ENCODE assay signal across 16 cellular contexts in the genomic region with DNA sequence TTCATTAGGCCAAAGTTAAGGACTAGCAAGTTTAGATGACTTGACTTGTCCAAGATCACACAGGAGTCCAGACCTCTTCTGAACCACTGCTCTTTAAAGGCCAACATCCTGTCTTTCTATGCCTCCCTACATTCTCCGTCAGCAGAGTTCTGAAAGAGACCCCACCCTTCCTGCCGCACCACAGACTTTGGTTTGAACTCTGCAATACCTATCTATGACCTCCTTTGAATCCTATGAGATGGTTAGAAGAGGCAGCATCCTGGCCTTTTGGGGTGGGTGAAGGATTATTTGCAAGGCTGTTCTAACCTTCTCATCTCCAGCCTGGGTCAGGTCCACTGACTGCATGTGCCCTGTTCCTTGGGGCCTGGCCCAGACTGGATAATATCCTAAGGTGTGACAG. TPM values are rescaled to one million over a fixed set of nuclear protein-coding genes. Genes with fewer than 3 reads are reported as not detected.
DNase-seq lines count a peak whose midpoint lies in the region; ATAC-seq lines count a peak whose summit lies in the region.
"Had no signal": no experiment of that assay in that cellular context is flagged by ENCODE, and none has a peak within 500 bp of the region (broad histone marks: within the 10 kb centered on the region; RNA-seq: fewer than 3 reads in every experiment).

No MANE protein-coding gene starts in this region.

- H3K9me3 Mint-ChIP-seq in activated naive CD8-positive, alpha-beta T cell treated with anti-CD3 and anti-CD28 coated beads for 36 hours = no peaks in the 10 kb centered on the region
- no peaks in the 10 kb centered on the region for H3K9me3 Mint-ChIP-seq in stimulated activated effector memory CD8-positive, alpha-beta T cell treated with anti-CD3 and anti-CD28 coated beads, Interleukin-12 subunit alpha, Interleukin-12 subunit beta, amount 100 ng/mL, for 72 hours
- H3K9me3 Mint-ChIP-seq: nephron had no signal

- peak; percentile 35 for DNase-seq in activated T-cell treated with anti-CD3 and anti-CD28 coated beads for 1 hour (ENCODE audit: low read depth)
- no peak for DNase-seq in activated T-cell treated with anti-CD3 and anti-CD28 coated beads, Interleukin-2, amount 50 U/mL, for 48 hours
- peak; percentile 50 for DNase-seq in activated CD4-positive, alpha-beta T cell treated with anti-CD3 and anti-CD28 coated beads, Interleukin-2, amount 50 U/mL, for 1 hour
- no peak for DNase-seq in activated naive CD8-positive, alpha-beta T cell treated with anti-CD3 and anti-CD28 coated beads for 36 hours
- peak in 1 of 2 donors; percentile 48 for DNase-seq in stimulated activated effector memory CD8-positive, alpha-beta T cell treated with anti-CD3 and anti-CD28 coated beads, Interleukin-12 subunit alpha, Interleukin-12 subunit beta, amount 100 ng/mL, for 72 hours (ENCODE audit: low spot score in 2 of 2)
- no peak for DNase-seq in NCI-H526 (lab: John Stamatoyannopoulos, UW)
- DNase-seq in left ventricle myocardium superior = no peak
- no peak for DNase-seq in left lobe of liver (ENCODE audit: low spot score)
- DNase-seq: ACHN, erythroblast, HCEC 1CT, NCI-H1436 treated with DMSO at 0.1 percent for 48 hours, NCI-H446 treated with DMSO at 0.1 percent for 48 hours, spleen, stomach had no signal

- ATAC-seq in stimulated activated effector memory CD8-positive, alpha-beta T cell treated with anti-CD3 and anti-CD28 coated beads, Interleukin-12 subunit alpha, Interleukin-12 subunit beta, amount 100 ng/mL, for 72 hours = no peak
- ATAC-seq in left ventricle myocardium superior (no peak), left lobe of liver (no peak)

- no peak overlapping the region for H3K4me3 Mint-ChIP-seq in activated naive CD8-positive, alpha-beta T cell treated with anti-CD3 and anti-CD28 coated beads for 36 hours
- H3K4me3 Mint-ChIP-seq in stimulated activated effector memory CD8-positive, alpha-beta T cell treated with anti-CD3 and anti-CD28 coated beads, Interleukin-12 subunit alpha, Interleukin-12 subunit beta, amount 100 ng/mL, for 72 hours = no peak overlapping the region

- no peaks in the 10 kb centered on the region for H3K27me3 Mint-ChIP-seq in activated naive CD8-positive, alpha-beta T cell treated with anti-CD3 and anti-CD28 coated beads for 36 hours

- H3K36me3 Mint-ChIP-seq in activated naive CD8-positive, alpha-beta T cell treated with anti-CD3 and anti-CD28 coated beads for 36 hours = peaks cover 46% of the 10 kb centered on the region
- H3K36me3 Mint-ChIP-seq in stimulated activated effector memory CD8-positive, alpha-beta T cell treated with anti-CD3 and anti-CD28 coated beads, Interleukin-12 subunit alpha, Interleukin-12 subunit beta, amount 100 ng/mL, for 72 hours = peaks cover 45% of the 10 kb centered on the region

- peak overlapping the region; percentile 76 for H3K27ac Mint-ChIP-seq in activated naive CD8-positive, alpha-beta T cell treated with anti-CD3 and anti-CD28 coated beads for 36 hours
- H3K27ac Mint-ChIP-seq in stimulated activated effector memory CD8-positive, alpha-beta T cell treated with anti-CD3 and anti-CD28 coated beads, Interleukin-12 subunit alpha, Interleukin-12 subunit beta, amount 100 ng/mL, for 72 hours = peak overlapping the region; percentile 92
- H3K27ac Mint-ChIP-seq: nephron had no signal

- intact Hi-C loops in left ventricle myocardium superior (cut with micrococcal nuclease) = no loop called here

- peaks cover 62% of the 10 kb centered on the region for H3K4me1 Mint-ChIP-seq in activated naive CD8-positive, alpha-beta T cell treated with anti-CD3 and anti-CD28 coated beads for 36 hours
- H3K4me1 Mint-ChIP-seq in stimulated activated effector memory CD8-positive, alpha-beta T cell treated with anti-CD3 and anti-CD28 coated beads, Interleukin-12 subunit alpha, Interleukin-12 subunit beta, amount 100 ng/mL, for 72 hours = peaks cover 68% of the 10 kb centered on the region

RNA-seq across cellular contexts. Expression of a gene that starts 4.3 kb away (rescaled TPM):
- 100 to 1,000 TPM; 217 to 237 TPM for total RNA-seq in activated naive CD8-positive, alpha-beta T cell treated with anti-CD3 and anti-CD28 coated beads for 36 hours
- 28.5 TPM for total RNA-seq in left ventricle myocardium superior
- total RNA-seq in left lobe of liver = 14.6 TPM

Comparison
In these comparisons a context has a peak if more than half of its experiments do, and no peak if none do; other contexts are left out.
1. DNase-seq: peak in activated T-cell treated with anti-CD3 and anti-CD28 coated beads for 1 hour (single experiment) and activated CD4-positive, alpha-beta T cell treated with anti-CD3 and anti-CD28 coated beads, Interleukin-2, amount 50 U/mL, for 1 hour (single experiment); none in activated T-cell treated with anti-CD3 and anti-CD28 coated beads, Interleukin-2, amount 50 U/mL, for 48 hours (0 of 2), activated naive CD8-positive, alpha-beta T cell treated with anti-CD3 and anti-CD28 coated beads for 36 hours (single experiment), NCI-H526 (0 of 2), left ventricle myocardium superior (single experiment) and left lobe of liver (single experiment).